In the genomic region with DNA sequence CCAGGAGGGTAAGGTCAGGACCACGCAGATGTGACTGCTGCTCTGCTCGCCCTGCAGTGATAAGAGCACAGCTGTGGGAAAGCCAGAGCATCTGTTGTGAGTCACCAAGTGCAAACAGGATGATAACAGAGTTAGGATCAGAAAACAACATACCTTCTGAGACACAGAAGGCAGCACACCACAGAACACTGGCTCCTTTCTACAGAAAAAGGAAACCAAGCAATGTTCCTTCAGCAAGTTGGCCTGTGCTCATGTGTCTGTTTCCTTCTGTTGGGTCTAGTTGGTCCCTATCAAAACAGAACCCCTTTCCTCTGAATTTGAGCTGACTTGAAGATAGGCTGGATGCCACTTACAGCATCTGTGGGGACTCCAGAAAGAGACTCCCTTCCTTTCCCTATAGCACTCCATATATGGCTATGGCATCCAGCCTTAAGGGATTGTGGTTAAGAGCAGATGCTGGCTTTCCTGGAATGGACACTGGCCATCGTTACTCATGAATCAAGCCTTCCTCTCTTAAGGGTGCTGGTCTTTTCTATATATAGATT, we compare ENCODE assay signal across 1 cellular context.
TF ChIP-seq lines count a peak whose summit lies in the region.

No MANE protein-coding gene starts in this region.

TF ChIP-seq in K562, 482 proteins besides CTCF, POLR2A, EP300 and RAD21 (continued from another document):
- TF ChIP-seq, protein P1, sequence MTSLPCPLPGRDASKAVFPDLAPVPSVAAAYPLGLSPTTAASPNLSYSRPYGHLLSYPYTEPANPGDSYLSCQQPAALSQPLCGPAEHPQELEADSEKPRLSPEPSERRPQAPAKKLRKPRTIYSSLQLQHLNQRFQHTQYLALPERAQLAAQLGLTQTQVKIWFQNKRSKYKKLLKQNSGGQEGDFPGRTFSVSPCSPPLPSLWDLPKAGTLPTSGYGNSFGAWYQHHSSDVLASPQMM (CRISPR knock-in tag; IDR thresholded peaks at IDR 0.05): no peak
- TF ChIP-seq, protein P2, sequence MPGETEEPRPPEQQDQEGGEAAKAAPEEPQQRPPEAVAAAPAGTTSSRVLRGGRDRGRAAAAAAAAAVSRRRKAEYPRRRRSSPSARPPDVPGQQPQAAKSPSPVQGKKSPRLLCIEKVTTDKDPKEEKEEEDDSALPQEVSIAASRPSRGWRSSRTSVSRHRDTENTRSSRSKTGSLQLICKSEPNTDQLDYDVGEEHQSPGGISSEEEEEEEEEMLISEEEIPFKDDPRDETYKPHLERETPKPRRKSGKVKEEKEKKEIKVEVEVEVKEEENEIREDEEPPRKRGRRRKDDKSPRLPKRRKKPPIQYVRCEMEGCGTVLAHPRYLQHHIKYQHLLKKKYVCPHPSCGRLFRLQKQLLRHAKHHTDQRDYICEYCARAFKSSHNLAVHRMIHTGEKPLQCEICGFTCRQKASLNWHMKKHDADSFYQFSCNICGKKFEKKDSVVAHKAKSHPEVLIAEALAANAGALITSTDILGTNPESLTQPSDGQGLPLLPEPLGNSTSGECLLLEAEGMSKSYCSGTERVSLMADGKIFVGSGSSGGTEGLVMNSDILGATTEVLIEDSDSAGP (CRISPR knock-in tag; IDR thresholded peaks at IDR 0.05): no peak
- TF ChIP-seq ZNF274 (IDR thresholded peaks at IDR 0.05; ENCODE audit: borderline replicate concordance, low read depth, low read length) (peak; percentile 63; the same call in 1 of the 2 replicates), ZNF644 (tag; IDR thresholded peaks at IDR 0.05; ENCODE audit: low read depth) (0 out of 2 replicates have a peak, but pooled peaks have one; percentile 61), CREBBP (IDR thresholded peaks at IDR 0.05; ENCODE audit: low read depth, low read length) (no peak), RBBP5 (IDR thresholded peaks at IDR 0.05; ENCODE audit: borderline replicate concordance, insufficient read depth, low read length, poor library complexity, severe bottlenecking) (peak; percentile 44), RBM14 (IDR thresholded peaks at IDR 0.05; ENCODE audit: borderline replicate concordance, insufficient read depth, low read depth, low read length) (no peak), POLR2B (IDR thresholded peaks at IDR 0.05; ENCODE audit: low read depth, partially characterized antibody) (no peak), ZNF232 (CRISPR knock-in tag; IDR thresholded peaks at IDR 0.05) (no peak), E2F3 (CRISPR knock-in tag; IDR thresholded peaks at IDR 0.05) (no peak), NR2C1 (IDR thresholded peaks at IDR 0.05) (no peak), NR2C1 (tag; IDR thresholded peaks at IDR 0.05) (0 out of 2 replicates have a peak, but pooled peaks have one; percentile 69), BCOR (IDR thresholded peaks at IDR 0.05) (no peak), SRF (CRISPR knock-in tag; IDR thresholded peaks at IDR 0.05) (peak; percentile 64 to 98; a peak in 3 of 4 replicates), RBM34 (IDR thresholded peaks at IDR 0.05; ENCODE audit: borderline replicate concordance, insufficient read depth, low read length) (no peak), RBM17 (IDR thresholded peaks at IDR 0.05; ENCODE audit: borderline replicate concordance, low read depth, low read length) (no peak), HDAC2 (IDR thresholded peaks at IDR 0.05) (peak; percentile 66), SMAD2 (IDR thresholded peaks at IDR 0.05; ENCODE audit: low read depth, low read length) (no peak), HIVEP1 (CRISPR knock-in tag; IDR thresholded peaks at IDR 0.05) (no peak), ARID1B (IDR thresholded peaks at IDR 0.05) (peak; percentile 97), FOXJ2 (tag; IDR thresholded peaks at IDR 0.05) (no peak), ZFX (CRISPR knock-in tag; IDR thresholded peaks at IDR 0.05) (no peak), ZFP1 (CRISPR knock-in tag; IDR thresholded peaks at IDR 0.05) (no peak), ZBED1 (IDR thresholded peaks at IDR 0.05) (no peak), ZNF311 (CRISPR knock-in tag; IDR thresholded peaks at IDR 0.05) (no peak), C11orf30 (IDR thresholded peaks at IDR 0.05; ENCODE audit: low read depth) (no peak), NFYB (IDR thresholded peaks at IDR 0.05; ENCODE audit: extremely low read depth, insufficient read length) (no peak), CBFA2T2 (conservative IDR thresholded peaks at IDR 0.05) (peak; percentile 99), RCOR1 (IDR thresholded peaks at IDR 0.05; ENCODE audit: borderline replicate concordance in 1 of 2, low read depth in 2 of 2, low read length in 2 of 2) (peak in 1 of 2 experiments; percentile 84; a peak in 2 of 4 replicates)
- TF ChIP-seq, protein P3, sequence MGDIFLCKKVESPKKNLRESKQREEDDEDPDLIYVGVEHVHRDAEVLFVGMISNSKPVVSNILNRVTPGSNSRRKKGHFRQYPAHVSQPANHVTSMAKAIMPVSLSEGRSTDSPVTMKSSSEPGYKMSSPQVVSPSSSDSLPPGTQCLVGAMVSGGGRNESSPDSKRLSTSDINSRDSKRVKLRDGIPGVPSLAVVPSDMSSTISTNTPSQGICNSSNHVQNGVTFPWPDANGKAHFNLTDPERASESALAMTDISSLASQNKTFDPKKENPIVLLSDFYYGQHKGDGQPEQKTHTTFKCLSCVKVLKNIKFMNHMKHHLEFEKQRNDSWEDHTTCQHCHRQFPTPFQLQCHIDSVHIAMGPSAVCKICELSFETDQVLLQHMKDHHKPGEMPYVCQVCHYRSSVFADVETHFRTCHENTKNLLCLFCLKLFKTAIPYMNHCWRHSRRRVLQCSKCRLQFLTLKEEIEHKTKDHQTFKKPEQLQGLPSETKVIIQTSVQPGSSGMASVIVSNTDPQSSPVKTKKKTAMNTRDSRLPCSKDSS (IDR thresholded peaks at IDR 0.05; ENCODE audit: low read depth, partially characterized antibody): no peak
- TF ChIP-seq, protein P4, sequence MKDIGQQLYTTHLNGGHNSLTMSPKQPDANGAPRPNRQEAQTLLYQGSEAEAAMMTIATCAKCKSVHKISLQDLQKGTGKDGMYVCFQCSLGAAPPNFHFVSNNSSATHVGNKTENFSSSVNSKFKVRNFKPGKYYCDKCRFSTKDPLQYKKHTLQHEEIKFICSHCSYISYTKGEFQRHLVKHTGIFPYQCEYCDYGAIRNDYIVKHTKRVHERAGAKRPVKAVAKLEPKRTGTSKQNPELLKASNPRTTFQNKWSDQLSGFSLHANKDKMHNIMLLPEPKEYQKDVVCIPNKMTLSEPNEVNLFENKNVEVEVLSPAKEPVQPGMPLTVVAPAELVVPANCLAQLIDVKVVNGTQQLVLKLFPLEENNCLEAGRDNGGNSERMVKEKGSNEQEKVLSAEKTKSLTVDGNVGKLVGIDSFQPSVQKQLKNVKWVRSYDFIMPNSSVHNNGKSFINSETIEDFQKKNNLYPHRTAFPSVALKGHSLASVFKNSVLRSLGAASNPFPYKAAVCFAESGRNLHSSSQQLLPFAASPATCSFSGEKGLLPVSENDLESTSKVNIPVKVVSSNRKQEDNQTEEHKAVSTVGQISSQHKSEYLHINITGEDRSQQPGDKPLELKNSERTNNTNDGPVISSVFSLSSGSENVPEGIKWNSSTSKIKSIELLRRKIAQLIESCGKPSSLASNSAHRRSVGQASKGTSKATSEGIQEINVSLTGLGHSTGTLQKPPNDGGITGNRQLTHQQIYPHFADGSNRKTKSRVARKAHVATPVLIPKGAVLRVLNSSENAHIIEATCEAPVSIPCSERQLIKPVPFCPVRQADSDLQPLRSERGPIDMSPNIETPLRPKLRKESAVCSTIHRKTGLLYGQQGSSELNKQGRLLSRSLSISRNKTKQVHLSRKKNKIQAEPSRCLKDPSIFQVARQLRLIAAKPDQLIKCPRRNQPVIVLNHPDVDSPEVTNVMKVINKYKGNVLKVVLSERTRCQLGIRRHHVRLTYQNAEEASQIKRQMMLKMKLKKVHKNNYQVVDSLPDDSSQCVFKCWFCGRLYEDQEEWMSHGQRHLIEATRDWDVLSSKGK (CRISPR knock-in tag; IDR thresholded peaks at IDR 0.05): no peak
- TF ChIP-seq, protein P5, sequence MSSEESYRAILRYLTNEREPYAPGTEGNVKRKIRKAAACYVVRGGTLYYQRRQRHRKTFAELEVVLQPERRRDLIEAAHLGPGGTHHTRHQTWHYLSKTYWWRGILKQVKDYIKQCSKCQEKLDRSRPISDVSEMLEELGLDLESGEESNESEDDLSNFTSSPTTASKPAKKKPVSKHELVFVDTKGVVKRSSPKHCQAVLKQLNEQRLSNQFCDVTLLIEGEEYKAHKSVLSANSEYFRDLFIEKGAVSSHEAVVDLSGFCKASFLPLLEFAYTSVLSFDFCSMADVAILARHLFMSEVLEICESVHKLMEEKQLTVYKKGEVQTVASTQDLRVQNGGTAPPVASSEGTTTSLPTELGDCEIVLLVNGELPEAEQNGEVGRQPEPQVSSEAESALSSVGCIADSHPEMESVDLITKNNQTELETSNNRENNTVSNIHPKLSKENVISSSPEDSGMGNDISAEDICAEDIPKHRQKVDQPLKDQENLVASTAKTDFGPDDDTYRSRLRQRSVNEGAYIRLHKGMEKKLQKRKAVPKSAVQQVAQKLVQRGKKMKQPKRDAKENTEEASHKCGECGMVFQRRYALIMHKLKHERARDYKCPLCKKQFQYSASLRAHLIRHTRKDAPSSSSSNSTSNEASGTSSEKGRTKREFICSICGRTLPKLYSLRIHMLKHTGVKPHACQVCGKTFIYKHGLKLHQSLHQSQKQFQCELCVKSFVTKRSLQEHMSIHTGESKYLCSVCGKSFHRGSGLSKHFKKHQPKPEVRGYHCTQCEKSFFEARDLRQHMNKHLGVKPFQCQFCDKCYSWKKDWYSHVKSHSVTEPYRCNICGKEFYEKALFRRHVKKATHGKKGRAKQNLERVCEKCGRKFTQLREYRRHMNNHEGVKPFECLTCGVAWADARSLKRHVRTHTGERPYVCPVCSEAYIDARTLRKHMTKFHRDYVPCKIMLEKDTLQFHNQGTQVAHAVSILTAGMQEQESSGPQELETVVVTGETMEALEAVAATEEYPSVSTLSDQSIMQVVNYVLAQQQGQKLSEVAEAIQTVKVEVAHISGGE (CRISPR knock-in tag; IDR thresholded peaks at IDR 0.05): peak in 1 of 3 experiments; percentile 82; a peak in 2 of 6 replicates
- TF ChIP-seq, protein P6, sequence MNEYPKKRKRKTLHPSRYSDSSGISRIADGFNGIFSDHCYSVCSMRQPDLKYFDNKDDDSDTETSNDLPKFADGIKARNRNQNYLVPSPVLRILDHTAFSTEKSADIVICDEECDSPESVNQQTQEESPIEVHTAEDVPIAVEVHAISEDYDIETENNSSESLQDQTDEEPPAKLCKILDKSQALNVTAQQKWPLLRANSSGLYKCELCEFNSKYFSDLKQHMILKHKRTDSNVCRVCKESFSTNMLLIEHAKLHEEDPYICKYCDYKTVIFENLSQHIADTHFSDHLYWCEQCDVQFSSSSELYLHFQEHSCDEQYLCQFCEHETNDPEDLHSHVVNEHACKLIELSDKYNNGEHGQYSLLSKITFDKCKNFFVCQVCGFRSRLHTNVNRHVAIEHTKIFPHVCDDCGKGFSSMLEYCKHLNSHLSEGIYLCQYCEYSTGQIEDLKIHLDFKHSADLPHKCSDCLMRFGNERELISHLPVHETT (CRISPR knock-in tag; conservative IDR thresholded peaks at IDR 0.05 in 1 of 2, IDR thresholded peaks at IDR 0.05 in 1 of 2): peak in 1 of 2 experiments; percentile 81; a peak in 2 of 4 replicates
- TF ChIP-seq, protein P7, sequence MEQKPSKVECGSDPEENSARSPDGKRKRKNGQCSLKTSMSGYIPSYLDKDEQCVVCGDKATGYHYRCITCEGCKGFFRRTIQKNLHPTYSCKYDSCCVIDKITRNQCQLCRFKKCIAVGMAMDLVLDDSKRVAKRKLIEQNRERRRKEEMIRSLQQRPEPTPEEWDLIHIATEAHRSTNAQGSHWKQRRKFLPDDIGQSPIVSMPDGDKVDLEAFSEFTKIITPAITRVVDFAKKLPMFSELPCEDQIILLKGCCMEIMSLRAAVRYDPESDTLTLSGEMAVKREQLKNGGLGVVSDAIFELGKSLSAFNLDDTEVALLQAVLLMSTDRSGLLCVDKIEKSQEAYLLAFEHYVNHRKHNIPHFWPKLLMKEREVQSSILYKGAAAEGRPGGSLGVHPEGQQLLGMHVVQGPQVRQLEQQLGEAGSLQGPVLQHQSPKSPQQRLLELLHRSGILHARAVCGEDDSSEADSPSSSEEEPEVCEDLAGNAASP (IDR thresholded peaks at IDR 0.05): no peak
- TF ChIP-seq, protein P8, sequence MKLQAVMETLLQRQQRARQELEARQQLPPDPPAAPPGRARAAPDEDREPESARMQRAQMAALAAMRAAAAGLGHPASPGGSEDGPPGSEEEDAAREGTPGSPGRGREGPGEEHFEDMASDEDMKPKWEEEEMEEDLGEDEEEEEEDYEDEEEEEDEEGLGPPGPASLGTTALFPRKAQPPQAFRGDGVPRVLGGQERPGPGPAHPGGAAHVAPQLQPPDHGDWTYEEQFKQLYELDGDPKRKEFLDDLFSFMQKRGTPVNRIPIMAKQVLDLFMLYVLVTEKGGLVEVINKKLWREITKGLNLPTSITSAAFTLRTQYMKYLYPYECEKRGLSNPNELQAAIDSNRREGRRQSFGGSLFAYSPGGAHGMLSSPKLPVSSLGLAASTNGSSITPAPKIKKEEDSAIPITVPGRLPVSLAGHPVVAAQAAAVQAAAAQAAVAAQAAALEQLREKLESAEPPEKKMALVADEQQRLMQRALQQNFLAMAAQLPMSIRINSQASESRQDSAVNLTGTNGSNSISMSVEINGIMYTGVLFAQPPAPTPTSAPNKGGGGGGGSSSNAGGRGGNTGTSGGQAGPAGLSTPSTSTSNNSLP (IDR thresholded peaks at IDR 0.05; ENCODE audit: borderline replicate concordance, low read depth, low read length): no peak
- TF ChIP-seq, protein P9, sequence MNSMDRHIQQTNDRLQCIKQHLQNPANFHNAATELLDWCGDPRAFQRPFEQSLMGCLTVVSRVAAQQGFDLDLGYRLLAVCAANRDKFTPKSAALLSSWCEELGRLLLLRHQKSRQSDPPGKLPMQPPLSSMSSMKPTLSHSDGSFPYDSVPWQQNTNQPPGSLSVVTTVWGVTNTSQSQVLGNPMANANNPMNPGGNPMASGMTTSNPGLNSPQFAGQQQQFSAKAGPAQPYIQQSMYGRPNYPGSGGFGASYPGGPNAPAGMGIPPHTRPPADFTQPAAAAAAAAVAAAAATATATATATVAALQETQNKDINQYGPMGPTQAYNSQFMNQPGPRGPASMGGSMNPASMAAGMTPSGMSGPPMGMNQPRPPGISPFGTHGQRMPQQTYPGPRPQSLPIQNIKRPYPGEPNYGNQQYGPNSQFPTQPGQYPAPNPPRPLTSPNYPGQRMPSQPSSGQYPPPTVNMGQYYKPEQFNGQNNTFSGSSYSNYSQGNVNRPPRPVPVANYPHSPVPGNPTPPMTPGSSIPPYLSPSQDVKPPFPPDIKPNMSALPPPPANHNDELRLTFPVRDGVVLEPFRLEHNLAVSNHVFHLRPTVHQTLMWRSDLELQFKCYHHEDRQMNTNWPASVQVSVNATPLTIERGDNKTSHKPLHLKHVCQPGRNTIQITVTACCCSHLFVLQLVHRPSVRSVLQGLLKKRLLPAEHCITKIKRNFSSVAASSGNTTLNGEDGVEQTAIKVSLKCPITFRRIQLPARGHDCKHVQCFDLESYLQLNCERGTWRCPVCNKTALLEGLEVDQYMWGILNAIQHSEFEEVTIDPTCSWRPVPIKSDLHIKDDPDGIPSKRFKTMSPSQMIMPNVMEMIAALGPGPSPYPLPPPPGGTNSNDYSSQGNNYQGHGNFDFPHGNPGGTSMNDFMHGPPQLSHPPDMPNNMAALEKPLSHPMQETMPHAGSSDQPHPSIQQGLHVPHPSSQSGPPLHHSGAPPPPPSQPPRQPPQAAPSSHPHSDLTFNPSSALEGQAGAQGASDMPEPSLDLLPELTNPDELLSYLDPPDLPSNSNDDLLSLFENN (IDR thresholded peaks at IDR 0.05; ENCODE audit: low read depth in 2 of 2, low read length in 2 of 2): peak in 1 of 2 experiments; percentile 82; a peak in 2 of 4 replicates
- TF ChIP-seq, protein P10, sequence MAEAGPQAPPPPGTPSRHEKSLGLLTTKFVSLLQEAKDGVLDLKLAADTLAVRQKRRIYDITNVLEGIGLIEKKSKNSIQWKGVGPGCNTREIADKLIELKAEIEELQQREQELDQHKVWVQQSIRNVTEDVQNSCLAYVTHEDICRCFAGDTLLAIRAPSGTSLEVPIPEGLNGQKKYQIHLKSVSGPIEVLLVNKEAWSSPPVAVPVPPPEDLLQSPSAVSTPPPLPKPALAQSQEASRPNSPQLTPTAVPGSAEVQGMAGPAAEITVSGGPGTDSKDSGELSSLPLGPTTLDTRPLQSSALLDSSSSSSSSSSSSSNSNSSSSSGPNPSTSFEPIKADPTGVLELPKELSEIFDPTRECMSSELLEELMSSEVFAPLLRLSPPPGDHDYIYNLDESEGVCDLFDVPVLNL (CRISPR knock-in tag; IDR thresholded peaks at IDR 0.05; ENCODE audit: low read depth): no peak
